ENCODE assay signal across 8 cellular contexts in the genomic region with DNA sequence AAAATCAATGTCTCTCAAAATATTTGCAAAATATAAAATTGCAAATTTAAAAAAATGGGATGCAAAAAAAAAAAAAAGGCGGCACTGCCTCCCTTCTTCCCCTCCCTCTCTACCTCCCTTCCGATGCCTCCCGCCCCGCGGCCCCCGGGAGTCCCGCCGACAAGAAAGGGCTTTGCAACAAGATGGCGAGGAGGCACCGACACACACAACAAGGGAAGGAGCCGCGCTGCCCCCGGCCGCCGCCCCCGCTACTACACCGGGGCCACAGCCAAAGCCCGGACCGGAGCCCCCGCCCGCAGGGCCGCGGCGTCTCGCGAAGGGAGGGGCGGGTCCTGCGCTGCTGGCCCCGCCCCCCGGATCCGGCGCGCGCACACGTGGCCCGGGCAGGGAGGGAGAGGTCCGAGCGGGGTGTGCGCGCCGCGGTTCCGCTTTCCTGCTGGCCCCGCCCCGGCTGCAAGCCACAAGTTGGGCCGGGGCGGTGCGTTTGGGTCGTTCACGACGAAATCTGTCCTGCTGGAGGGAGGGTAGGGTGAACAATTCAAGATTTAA. TPM values are rescaled to one million over a fixed set of nuclear protein-coding genes. Genes with fewer than 3 reads are reported as not detected.
DNase-seq lines count a peak whose midpoint lies in the region; ATAC-seq and TF ChIP-seq lines count a peak whose summit lies in the region.

A gene with protein sequence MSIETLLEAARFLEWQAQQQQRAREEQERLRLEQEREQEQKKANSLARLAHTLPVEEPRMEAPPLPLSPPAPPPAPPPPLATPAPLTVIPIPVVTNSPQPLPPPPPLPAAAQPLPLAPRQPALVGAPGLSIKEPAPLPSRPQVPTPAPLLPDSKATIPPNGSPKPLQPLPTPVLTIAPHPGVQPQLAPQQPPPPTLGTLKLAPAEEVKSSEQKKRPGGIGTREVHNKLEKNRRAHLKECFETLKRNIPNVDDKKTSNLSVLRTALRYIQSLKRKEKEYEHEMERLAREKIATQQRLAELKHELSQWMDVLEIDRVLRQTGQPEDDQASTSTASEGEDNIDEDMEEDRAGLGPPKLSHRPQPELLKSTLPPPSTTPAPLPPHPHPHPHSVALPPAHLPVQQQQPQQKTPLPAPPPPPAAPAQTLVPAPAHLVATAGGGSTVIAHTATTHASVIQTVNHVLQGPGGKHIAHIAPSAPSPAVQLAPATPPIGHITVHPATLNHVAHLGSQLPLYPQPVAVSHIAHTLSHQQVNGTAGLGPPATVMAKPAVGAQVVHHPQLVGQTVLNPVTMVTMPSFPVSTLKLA (minus strand): TSS at position 184 of the 549 bp plus-strand sequence. CDS start 348 bp downstream, outside the sequence.

- H3K4me3 ChIP-seq in coronary artery (peak within 1 kb of the TSS; percentile 86), left lung (peak within 1 kb of the TSS; percentile 70 to 92)

- no peaks in the 10 kb centered on the region for H3K36me3 ChIP-seq in left lung

- DNase-seq in AML-193 (lab: John Stamatoyannopoulos, UW) (peak; percentile 61 to 74), GM19238 (ENCODE audit: insufficient read length, low spot score) (peak; percentile 93), NCI-H524 treated with DMSO at 0.1 percent for 48 hours (lab: John Stamatoyannopoulos, UW) (peak; percentile 73), coronary artery (ENCODE audit: low spot score) (peak; percentile 96), left lung (peak; percentile 94 to 98)
- peak; percentile 96 for DNase-seq in activated CD4-positive, alpha-beta T cell treated with anti-CD3 and anti-CD28 coated beads for 48 hours
- peak; percentile 93 to 94 for DNase-seq in stimulated activated CD4-positive, alpha-beta T cell treated with anti-CD3 and anti-CD28 coated beads, Interleukin-2, amount 100 ng/mL, for 24 hours

- ATAC-seq in HG03432 (IDR thresholded peaks at IDR 0.05; ENCODE audit: unreplicated experiment) = peak; percentile 38
- peak; percentile 66 for ATAC-seq in left lung

- H3K4me1 ChIP-seq in left lung = peaks cover 30 to 72% of the 10 kb centered on the region in 2 donors

- intact Hi-C loops in left lung (cut with DNase I) = no loop called here

- no peaks in the 10 kb centered on the region for H3K9me3 ChIP-seq in left lung

- H3K27ac ChIP-seq in coronary artery (peak within 1 kb of the TSS; percentile 98 to 100), left lung (peak within 1 kb of the TSS; percentile 99 to 100)

- TF ChIP-seq CTCF in coronary artery (IDR thresholded peaks at IDR 0.05) = no peak
- no peak for TF ChIP-seq CTCF in left lung (IDR thresholded peaks at IDR 0.05)

- H3K27me3 ChIP-seq in left lung = no peaks in the 10 kb centered on the region

RNA-seq across cellular contexts. Expression of the gene that starts here (rescaled TPM):
- 10 to 100 TPM; 19.7 to 31.9 TPM for total RNA-seq in left lung

Comparison
In these comparisons a context has a peak if more than half of its experiments do, and no peak if none do; other contexts are left out.
1. Peak in every context shown above with its lines: DNase-seq, ATAC-seq, H3K4me3 ChIP-seq and H3K27ac ChIP-seq.